In genomic region chr4:102345795-102346100, GRCh38 we compare ENCODE assay signal across 8 cellular contexts. TPM values are rescaled to one million over a fixed set of nuclear protein-coding genes. Genes with fewer than 3 reads are reported as not detected.
DNase-seq lines count a peak whose midpoint lies in the region; ATAC-seq and TF ChIP-seq lines count a peak whose summit lies in the region.

No MANE protein-coding gene starts in this region.

- WGBS in esophagus squamous epithelium, 2 donors, result 0 to 25% methylated on average over 2 to 5 of the region's 5 CpGs

- no peaks in the 10 kb centered on the region for H3K27me3 ChIP-seq in SJSA1 (replicated peaks)
- no peaks in the 10 kb centered on the region for H3K27me3 ChIP-seq in esophagus squamous epithelium
- no peaks in the 10 kb centered on the region for H3K27me3 ChIP-seq in parathyroid adenoma (ENCODE audit: control insufficient read depth, insufficient read depth, low read length)

- ATAC-seq in GM18868 (IDR thresholded peaks at IDR 0.05; ENCODE audit: unreplicated experiment), result no peak

- H3K36me3 ChIP-seq in SJSA1 (no peaks in the 10 kb centered on the region), esophagus squamous epithelium (no peaks in the 10 kb centered on the region), parathyroid adenoma (ENCODE audit: control insufficient read depth, insufficient read depth, low read length) (no peaks in the 10 kb centered on the region)

- no peak for TF ChIP-seq CTCF in GM12865 (IDR thresholded peaks at IDR 0.05; ENCODE audit: insufficient read depth, low read depth, low read length, missing control alignments)
- no peak for TF ChIP-seq CTCF in esophagus squamous epithelium (IDR thresholded peaks at IDR 0.05)
- TF ChIP-seq CTCF in parathyroid adenoma (IDR thresholded peaks at IDR 0.05), result no peak

- H3K4me3 ChIP-seq in GM12865 (ENCODE audit: low read depth, low read length) (peak overlapping the region; percentile 60), SJSA1 (peak overlapping the region; percentile 59), esophagus squamous epithelium (peak overlapping the region; percentile 55 to 86 (median 68)), parathyroid adenoma (ENCODE audit: low read depth, low read length) (peak overlapping the region; percentile 81)

- no peaks in the 10 kb centered on the region for H3K79me2 ChIP-seq in parathyroid adenoma

- H2AFZ ChIP-seq in parathyroid adenoma, result peak overlapping the region; percentile 88

- peak overlapping the region; percentile 67 for H3K4me2 ChIP-seq in parathyroid adenoma (ENCODE audit: low read length)

- H3K9me3 ChIP-seq in SJSA1 (replicated peaks), result no peaks in the 10 kb centered on the region
- H3K9me3 ChIP-seq in esophagus squamous epithelium, result no peaks in the 10 kb centered on the region
- H3K9me3 ChIP-seq in parathyroid adenoma (ENCODE audit: control insufficient read depth, low read length), result no peaks in the 10 kb centered on the region

- no peak for TF ChIP-seq POLR2A in esophagus squamous epithelium (IDR thresholded peaks at IDR 0.05)

- H3K4me1 ChIP-seq in SJSA1 (replicated peaks), result peaks cover 10% of the 10 kb centered on the region
- peaks cover 6 to 25% (median 8%) of the 10 kb centered on the region in 3 donors for H3K4me1 ChIP-seq in esophagus squamous epithelium
- peaks cover 2% of the 10 kb centered on the region for H3K4me1 ChIP-seq in parathyroid adenoma

- H3K9ac ChIP-seq in parathyroid adenoma, result no peak overlapping the region

- peak; percentile 11 for DNase-seq in GM12865 (ENCODE audit: low read depth)
- DNase-seq in SJSA1 (ENCODE audit: low read depth in 1 of 2, low spot score in 2 of 2), result no peak
- DNase-seq in esophagus squamous epithelium (lab: John Stamatoyannopoulos, UW), result no peak
- DNase-seq in KBM-7, result no peak
- no peak for DNase-seq in DMS79 (lab: John Stamatoyannopoulos, UW)
- DNase-seq in NCI-H345 treated with DMSO at 0.1 percent for 48 hours (lab: John Stamatoyannopoulos, UW; ENCODE audit: unreplicated experiment), result no peak

- intact Hi-C loops in esophagus squamous epithelium (cut with DNase I), result loop anchor here (5.0 kb wide), 1 partner anchor 667 kb away; no protein-coding TSS in a partner anchor

- H3K27ac ChIP-seq in SJSA1 (no peak overlapping the region), esophagus squamous epithelium (peak overlapping the region in 3 of 4 donors; percentile 69 to 84 (median 82)), parathyroid adenoma (peak overlapping the region; percentile 82)

- in situ Hi-C loops in KBM-7 (cut with MboI; ENCODE audit: low pct_unique_long_range_greater_than_20kb, low sequenced_read_pairs), result no loop called here

RNA-seq across cellular contexts. Expression of gene SLC39A8, which starts 0.5 kb away (rescaled TPM):
- 30.1 and 39.0 TPM in 2 replicates for total RNA-seq in SJSA1 (2014; rRNA removed; shearing (Covaris generic))
- 1 to 10 TPM; 2.9 to 8.6 (median 6.3) TPM for total RNA-seq in esophagus squamous epithelium
